14 cellular contexts compared by ENCODE assay signal in genomic region chr9:136628287-136628686, GRCh38. TPM values are rescaled to one million over a fixed set of nuclear protein-coding genes. Genes with fewer than 3 reads are reported as not detected.
"Had no signal": no experiment of that assay in that cellular context is flagged by ENCODE, and none has a peak within 500 bp of the region (broad histone marks: within the 10 kb centered on the region; RNA-seq: fewer than 3 reads in every experiment).

No MANE protein-coding gene starts in this region.

- H3K27ac Mint-ChIP-seq: activated B cell treated with CpG ODN at 0.5 μM for 24 hours; activated CD8-positive, alpha-beta T cell treated with anti-CD3 and anti-CD28 coated beads, Interleukin-2, amount 10 ng/mL, durations not matched to agents 7 days and 5 days; activated T-cell treated with anti-CD3 and anti-CD28 coated beads, Interleukin-2, amount 50 U/mL, for 72 hours; stimulated activated naive CD8-positive, alpha-beta T cell treated with anti-CD3 and anti-CD28 coated beads, Interleukin-15, amount 100 ng/mL, for 72 hours; T-helper 1 cell treated with Interleukin-12 subunit alpha and Interleukin-12 subunit beta and Interleukin-4 antibody, amounts not matched to agents 30 μg/mL and 1 μg/mL, for 36 hours; type B pancreatic cell had no signal

- H3K9me3 Mint-ChIP-seq: activated B cell treated with CpG ODN at 0.5 μM for 24 hours; activated T-cell treated with anti-CD3 and anti-CD28 coated beads, Interleukin-2, amount 50 U/mL, for 72 hours; neural crest cell; stimulated activated naive CD8-positive, alpha-beta T cell treated with anti-CD3 and anti-CD28 coated beads, Interleukin-15, amount 100 ng/mL, for 72 hours; T-helper 1 cell treated with Interleukin-12 subunit alpha and Interleukin-12 subunit beta and Interleukin-4 antibody, amounts not matched to agents 30 μg/mL and 1 μg/mL, for 36 hours; type B pancreatic cell had no signal

- H3K9me3 ChIP-seq: heart left ventricle, left lung had no signal

- H3K4me3 ChIP-seq: heart left ventricle, left lung had no signal

- H3K27me3 Mint-ChIP-seq: type B pancreatic cell had no signal

- H3K36me3 ChIP-seq: heart left ventricle, left lung had no signal

- H3K4me3 Mint-ChIP-seq: activated B cell treated with CpG ODN at 0.5 μM for 24 hours; activated CD8-positive, alpha-beta T cell treated with anti-CD3 and anti-CD28 coated beads, Interleukin-2, amount 10 ng/mL, durations not matched to agents 7 days and 5 days; activated T-cell treated with anti-CD3 and anti-CD28 coated beads, Interleukin-2, amount 50 U/mL, for 72 hours; neural crest cell; stimulated activated naive CD8-positive, alpha-beta T cell treated with anti-CD3 and anti-CD28 coated beads, Interleukin-15, amount 100 ng/mL, for 72 hours; T-helper 1 cell treated with Interleukin-12 subunit alpha and Interleukin-12 subunit beta and Interleukin-4 antibody, amounts not matched to agents 30 μg/mL and 1 μg/mL, for 36 hours; type B pancreatic cell had no signal

- H3K36me3 Mint-ChIP-seq: type B pancreatic cell had no signal

- DNase-seq: activated B cell treated with CpG ODN at 0.5 μM for 24 hours; activated CD4-positive, alpha-beta T cell treated with anti-CD3 and anti-CD28 coated beads for 48 hours; activated CD8-positive, alpha-beta memory T cell treated with anti-CD3 and anti-CD28 coated beads, Interleukin-2, amount 50 U/mL, for 4 hours; activated CD8-positive, alpha-beta T cell treated with anti-CD3 and anti-CD28 coated beads, Interleukin-2, amount 10 ng/mL, durations not matched to agents 7 days and 5 days; activated gamma-delta T cell treated with Interleukin-2 at 50 U/mL for 16 hours; activated T-cell treated with anti-CD3 and anti-CD28 coated beads, Interleukin-2, amount 50 U/mL, for 72 hours; effector CD8-positive, alpha-beta T cell; foreskin melanocyte; left lung; stimulated activated naive CD8-positive, alpha-beta T cell treated with anti-CD3 and anti-CD28 coated beads, Interleukin-15, amount 100 ng/mL, for 72 hours had no signal

- H3K27ac ChIP-seq: heart left ventricle, left lung had no signal

RNA-seq across cellular contexts. Expression of gene EGFL7, which starts 34.4 kb away (rescaled TPM):
- total RNA-seq: activated B cell treated with CpG ODN at 0.5 μM for 24 hours had no signal
